ENCODE assay signal across 10 cellular contexts in the genomic region with DNA sequence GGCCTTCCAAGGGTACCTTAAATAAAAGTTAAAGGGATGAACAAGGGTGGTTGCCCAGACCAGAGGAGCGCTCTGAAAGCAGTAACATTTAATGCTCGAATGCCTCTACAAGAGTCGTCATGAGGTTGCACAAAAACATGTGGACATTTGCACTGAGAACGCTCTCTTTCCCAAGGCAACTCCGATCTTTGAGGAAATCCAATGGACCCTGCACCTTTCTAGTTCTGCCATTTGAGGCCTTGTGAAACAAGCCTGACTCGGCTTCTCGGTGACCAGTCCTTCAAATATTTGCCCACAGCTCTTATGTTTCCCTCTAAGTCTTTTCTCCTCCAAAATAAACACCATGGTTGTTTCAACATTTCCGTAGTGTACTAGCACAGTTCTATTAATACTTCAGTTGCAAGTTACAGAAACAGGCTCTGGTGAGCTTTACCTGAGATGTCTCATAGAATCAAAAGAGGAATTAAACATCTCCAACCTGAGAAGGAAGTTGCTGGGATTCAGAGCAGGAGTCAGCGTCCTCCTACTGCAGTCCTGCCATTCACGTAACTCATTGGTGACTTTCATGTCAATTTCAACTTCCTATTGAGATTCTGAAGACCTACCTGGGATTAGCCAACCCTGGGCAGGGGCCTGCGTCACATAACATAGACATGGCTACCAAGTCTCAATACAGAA.
A peak's percentile ranks its signal among the peaks of the same experiment; 100 is the strongest.
DNase-seq lines count a peak whose midpoint lies in the region; ATAC-seq and TF ChIP-seq lines count a peak whose summit lies in the region.
"Had no signal": no experiment of that assay in that cellular context is flagged by ENCODE, and none has a peak within 500 bp of the region (broad histone marks: within the 10 kb centered on the region; RNA-seq: fewer than 3 reads in every experiment).

No MANE protein-coding gene starts in this region.

- H3K9me3 ChIP-seq in IMR-90 (ENCODE audit: control insufficient read depth, insufficient read depth, low read length), result peaks cover 3% of the 10 kb centered on the region; the same call in 1 of the 2 replicates
- H3K9me3 ChIP-seq in right lobe of liver, result no peaks in the 10 kb centered on the region

- peak overlapping the region; percentile 95 for H2BK20ac ChIP-seq in IMR-90 (ENCODE audit: low read depth, low read length)

- CTCF ChIA-PET in IMR-90 (lab: Yijun Ruan, JAX), result interaction anchor here (0.7 to 1.4 kb wide), 2 partner anchors 50 to 266 kb away, joined by 3 to 5 read pairs; no protein-coding TSS in a partner anchor

- BruUV-seq in IMR-90 (replicated peaks; lab: Mats Ljungman, UMichigan), result no TSS peak

- peaks cover 20% of the 10 kb centered on the region for H3K9me1 ChIP-seq in IMR-90 (ENCODE audit: insufficient read depth, low read length)

- H2BK120ac ChIP-seq in IMR-90 (ENCODE audit: low read depth, low read length), result peak overlapping the region; percentile 95

- TF ChIP-seq CTCF in 22Rv1 (IDR thresholded peaks at IDR 0.05), result no peak
- no peak for TF ChIP-seq CTCF in IMR-90 (conservative IDR thresholded peaks at IDR 0.05; ENCODE audit: low read depth, low read length)
- TF ChIP-seq CTCF in right lobe of liver (IDR thresholded peaks at IDR 0.05), result no peak

- DNase-seq in IMR-90 (peak; percentile 97), T47D (ENCODE audit: low read depth in 1 of 2, low spot score in 1 of 2) (peak; percentile 74 to 78), right lobe of liver (peak in 2 of 3 donors; percentile 38 to 81), left colon (no peak), NCI-H748 (lab: John Stamatoyannopoulos, UW; ENCODE audit: unreplicated experiment) (no peak)
- DNase-seq: CD4-positive, alpha-beta memory T cell had no signal

- ATAC-seq in IMR-90 (ENCODE audit: low read depth) (peak; percentile 66), right lobe of liver (peak; percentile 72 to 88 (median 82)), left colon (no peak), GM18502 (IDR thresholded peaks at IDR 0.05; ENCODE audit: poor library complexity, unreplicated experiment) (no peak), GM21360 (IDR thresholded peaks at IDR 0.05; ENCODE audit: unreplicated experiment) (no peak)
- ATAC-seq: natural killer cell treated with Interleukin-12 subunit alpha and Interleukin-12 subunit beta and Interleukin-15 and Interleukin-18, amount 100 ng/mL, for 72 hours had no signal

- H4K91ac ChIP-seq in IMR-90 (ENCODE audit: insufficient read depth, low read depth, low read length), result peak overlapping the region; percentile 85

- H3K14ac ChIP-seq in IMR-90 (replicated peaks; ENCODE audit: low read depth, low read length), result peak overlapping the region; percentile 81

- peak overlapping the region; percentile 36 for H2AFZ ChIP-seq in IMR-90 (replicated peaks; ENCODE audit: low read length, poor library complexity)

- no peaks in the 10 kb centered on the region for H3K36me3 ChIP-seq in IMR-90 (ENCODE audit: control insufficient read depth, insufficient read depth, low read length)
- no peaks in the 10 kb centered on the region for H3K36me3 ChIP-seq in right lobe of liver

- in situ Hi-C loops in IMR-90 (cut with MboI; ENCODE audit: low sequenced_read_pairs) (no loop called here), T47D (cut with HindIII; ENCODE audit: low pct_unique_long_range_greater_than_20kb, low sequenced_read_pairs) (no loop called here)

- H3K4ac ChIP-seq in IMR-90 (ENCODE audit: low read depth, low read length), result peak overlapping the region; percentile 96

- peak overlapping the region; percentile 81 for H2AK9ac ChIP-seq in IMR-90 (replicated peaks; ENCODE audit: low read depth, low read length, poor library complexity)

- H3K27ac ChIP-seq in 22Rv1 (peak overlapping the region; percentile 77), IMR-90 (ENCODE audit: insufficient read depth, low read length) (peak overlapping the region; percentile 70), right lobe of liver (peak overlapping the region; percentile 66 to 79 (median 71))

- H3K9ac ChIP-seq in IMR-90 (ENCODE audit: low read depth, low read length), result peak overlapping the region; percentile 25; the same call in 1 of the 2 replicates

- peak overlapping the region; percentile 27; the same call in 1 of the 2 replicates for H3K56ac ChIP-seq in IMR-90 (ENCODE audit: extremely low read depth, insufficient read depth, low read length)

- intact Hi-C loops in IMR-90 (cut with micrococcal nuclease), result loop anchor here (5.0 to 10.0 kb wide), 2 partner anchors 277 to 430 kb away; a partner anchor contains a TSS
- intact Hi-C loops in right lobe of liver (cut with DNase I), result no loop called here
- intact Hi-C loops in left colon (cut with DNase I, micrococcal nuclease), result loop anchor here in 1 of 2 donors (5.0 kb wide), 1 partner anchor 410 kb away; no protein-coding TSS in a partner anchor

- peak overlapping the region; percentile 75 for H3K4me2 ChIP-seq in IMR-90 (ENCODE audit: low read depth, low read length)

- H4K8ac ChIP-seq in IMR-90 (ENCODE audit: low read depth in 2 of 2, low read length in 2 of 2), result peak overlapping the region; percentile 14 to 81; a peak in 3 of 4 replicates

- H3K27me3 ChIP-seq in IMR-90 (ENCODE audit: control insufficient read depth, insufficient read depth, low read length), result no peaks in the 10 kb centered on the region
- no peaks in the 10 kb centered on the region for H3K27me3 ChIP-seq in right lobe of liver

- H3K18ac ChIP-seq in IMR-90 (ENCODE audit: low read depth, low read length), result peak overlapping the region; percentile 96

- 60% methylated on average over 9 of the region's 11 CpGs; no CpG with 5 or more reads in 1 of the 2 experiments for WGBS in IMR-90 (ENCODE audit: extremely low coverage in 2 of 2, insufficient read length in 1 of 2), 2 experiments
- WGBS in right lobe of liver (ENCODE audit: insufficient coverage, low coverage, low lambda C conversion rate, missing lambda C conversion rate), result 24% methylated on average over 10 of the region's 11 CpGs

- H4K20me1 ChIP-seq in IMR-90 (ENCODE audit: insufficient read depth, low read length), result no peaks in the 10 kb centered on the region

- TF ChIP-seq POLR2A in IMR-90 (IDR thresholded peaks at IDR 0.05; ENCODE audit: low read depth, low read length) (no peak), right lobe of liver (IDR thresholded peaks at IDR 0.05) (peak; percentile 27)

- peak overlapping the region; percentile 75; the same call in 1 of the 2 replicates for H3K23ac ChIP-seq in IMR-90 (ENCODE audit: low read depth, low read length)

- H2BK15ac ChIP-seq in IMR-90 (ENCODE audit: low read depth, low read length), result peak overlapping the region; percentile 98; the same call in 2 of the 3 replicates

- H3K4me1 ChIP-seq in IMR-90 (ENCODE audit: control insufficient read depth, insufficient read depth, low read length), result peaks cover 34% of the 10 kb centered on the region
- peaks cover 0 to 46% (median 14%) of the 10 kb centered on the region in 4 donors for H3K4me1 ChIP-seq in right lobe of liver

- H2BK5ac ChIP-seq in IMR-90 (ENCODE audit: low read depth, low read length, poor library complexity, severe bottlenecking), result peak overlapping the region; percentile 87

- H4K5ac ChIP-seq in IMR-90 (ENCODE audit: low read depth, low read length), result peak overlapping the region; percentile 73

- H3K4me3 ChIP-seq in IMR-90 (ENCODE audit: insufficient read depth, low read depth, low read length) (no peak overlapping the region), right lobe of liver (no peak overlapping the region)

- dilution Hi-C loops in IMR-90 (cut with HindIII; ENCODE audit: low sequenced_read_pairs, unreplicated experiment), result no loop called here

- H3K79me1 ChIP-seq in IMR-90 (ENCODE audit: low read depth in 1 of 2, low read length in 2 of 2), result peaks cover 3 to 37% of the 10 kb centered on the region in 2 experiments; a peak in 2 of 4 replicates

- peak; percentile 28; the same call in 1 of the 2 replicates for TF ChIP-seq RAD21 in IMR-90 (IDR thresholded peaks at IDR 0.05; ENCODE audit: low read length)

- POLR2A ChIA-PET in IMR-90 (lab: Charles Lee; ENCODE audit: unreplicated experiment), result interaction anchor here (1.1 kb wide), 1 partner anchor 428 kb away, joined by 5 read pairs; a partner anchor contains a TSS

- peak overlapping the region; percentile 84 for H2AK5ac ChIP-seq in IMR-90 (ENCODE audit: low read depth, low read length)

TF ChIP-seq in IMR-90, 13 proteins besides CTCF, POLR2A, EP300 and RAD21 (continues in another document):
- TF ChIP-seq MXI1 (IDR thresholded peaks at IDR 0.05; ENCODE audit: borderline replicate concordance, low read depth, low read length) (no peak), RFX5 (IDR thresholded peaks at IDR 0.05; ENCODE audit: low read depth, low read length) (no peak), SMC3 (IDR thresholded peaks at IDR 0.05; ENCODE audit: low read depth, low read length) (peak; percentile 25), RCOR1 (IDR thresholded peaks at IDR 0.05; ENCODE audit: insufficient replicate concordance, low read length) (peak; percentile 51), MAFK (IDR thresholded peaks at IDR 0.05; ENCODE audit: low read depth, low read length) (no peak), NFE2L2 (IDR thresholded peaks at IDR 0.05; ENCODE audit: low read depth, low read length) (peak; percentile 52; the same call in 1 of the 2 replicates), FOS (IDR thresholded peaks at IDR 0.05; ENCODE audit: low read depth, low read length) (peak; percentile 77; the same call in 1 of the 2 replicates), CEBPB (IDR thresholded peaks at IDR 0.05; ENCODE audit: low read depth, low read length) (peak; percentile 91), MAZ (IDR thresholded peaks at IDR 0.05; ENCODE audit: borderline replicate concordance, low read depth, low read length) (peak; percentile 18; the same call in 1 of the 2 replicates), BHLHE40 (IDR thresholded peaks at IDR 0.05; ENCODE audit: low read depth, low read length) (no peak), CHD1 (IDR thresholded peaks at IDR 0.05; ENCODE audit: low read depth, low read length) (no peak)
- TF ChIP-seq, protein P1, sequence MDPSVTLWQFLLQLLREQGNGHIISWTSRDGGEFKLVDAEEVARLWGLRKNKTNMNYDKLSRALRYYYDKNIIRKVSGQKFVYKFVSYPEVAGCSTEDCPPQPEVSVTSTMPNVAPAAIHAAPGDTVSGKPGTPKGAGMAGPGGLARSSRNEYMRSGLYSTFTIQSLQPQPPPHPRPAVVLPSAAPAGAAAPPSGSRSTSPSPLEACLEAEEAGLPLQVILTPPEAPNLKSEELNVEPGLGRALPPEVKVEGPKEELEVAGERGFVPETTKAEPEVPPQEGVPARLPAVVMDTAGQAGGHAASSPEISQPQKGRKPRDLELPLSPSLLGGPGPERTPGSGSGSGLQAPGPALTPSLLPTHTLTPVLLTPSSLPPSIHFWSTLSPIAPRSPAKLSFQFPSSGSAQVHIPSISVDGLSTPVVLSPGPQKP (IDR thresholded peaks at IDR 0.05; ENCODE audit: borderline replicate concordance, low read depth, low read length), result no peak

Comparison
In these comparisons a context has a peak if more than half of its experiments do, and no peak if none do; other contexts are left out.
1. ATAC-seq: peak in IMR-90 (single experiment) and right lobe of liver (4 of 4); none in left colon (single experiment), GM18502 (single experiment) and GM21360 (single experiment).
2. DNase-seq: peak in IMR-90 (single experiment), T47D (2 of 2) and right lobe of liver (2 of 3); none in left colon (0 of 2) and NCI-H748 (single experiment).
3. Peak in every context shown above with its lines, with median percentiles within 50 percentile points of each other: H3K27ac ChIP-seq.